Comparison of ENCODE assay signal across 13 cellular contexts in the genomic region with DNA sequence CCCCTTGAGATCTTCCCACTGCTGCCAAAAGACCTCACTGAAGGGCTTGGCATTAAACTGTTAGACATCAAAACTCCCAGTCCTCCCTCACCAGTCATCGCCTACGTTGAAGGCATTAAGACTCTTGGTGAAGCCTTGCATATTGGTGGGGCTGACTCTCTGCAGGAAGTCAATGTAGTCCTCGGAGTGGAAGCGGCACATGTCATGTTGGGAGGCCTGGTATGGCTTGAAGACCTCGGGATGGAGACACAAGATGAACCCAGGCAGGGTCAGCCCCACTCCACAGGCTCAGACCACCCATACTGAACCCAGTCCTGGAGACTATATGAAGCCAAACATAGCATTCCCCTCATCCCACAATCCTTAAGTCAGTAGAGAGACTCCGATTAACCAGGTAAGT. TPM values are rescaled to one million over a fixed set of nuclear protein-coding genes. Genes with fewer than 3 reads are reported as not detected.
DNase-seq lines count a peak whose midpoint lies in the region; ATAC-seq and TF ChIP-seq lines count a peak whose summit lies in the region.
"Had no signal": no experiment of that assay in that cellular context is flagged by ENCODE, and none has a peak within 500 bp of the region (broad histone marks: within the 10 kb centered on the region; RNA-seq: fewer than 3 reads in every experiment).

No MANE protein-coding gene starts in this region.

- H3K9me3 ChIP-seq in DOHH2 (ENCODE audit: control insufficient read depth, insufficient read depth, low read length) (no peaks in the 10 kb centered on the region), esophagus muscularis mucosa (peaks cover 0 to 3% (median 0%) of the 10 kb centered on the region in 4 donors), suprapubic skin (no peaks in the 10 kb centered on the region)
- H3K9me3 ChIP-seq: mucosa of descending colon, right atrium auricular region had no signal

- peak overlapping the region; percentile 90; the same call in 1 of the 2 replicates for H3K4me3 Mint-ChIP-seq in WTC11

- H3K36me3 ChIP-seq in ACC112 (ENCODE audit: insufficient read depth, low read length) (peaks cover 10% of the 10 kb centered on the region), DOHH2 (ENCODE audit: control insufficient read depth, low read length) (peaks cover 71% of the 10 kb centered on the region), esophagus muscularis mucosa (peaks cover 0 to 18% (median 9%) of the 10 kb centered on the region in 4 donors), suprapubic skin (peaks cover 16% of the 10 kb centered on the region)

- no peaks in the 10 kb centered on the region for H3K27me3 Mint-ChIP-seq in WTC11 (ENCODE audit: low read depth)

- peaks cover 6% of the 10 kb centered on the region for H3F3A ChIP-seq in DOHH2 (ENCODE audit: control insufficient read depth, insufficient read depth)

- peaks cover 9% of the 10 kb centered on the region for H3K36me3 Mint-ChIP-seq in WTC11

- H3K27ac Mint-ChIP-seq in WTC11: no peak overlapping the region

- H3K79me2 ChIP-seq in ACC112 (ENCODE audit: control insufficient read depth, insufficient read depth, low read length, unreplicated experiment) (peaks cover 54% of the 10 kb centered on the region), DOHH2 (ENCODE audit: control insufficient read depth, low read length) (peaks cover 75% of the 10 kb centered on the region)

- H3K4me1 Mint-ChIP-seq in WTC11: peaks cover 22% of the 10 kb centered on the region

- H3K9me3 Mint-ChIP-seq in WTC11: no peaks in the 10 kb centered on the region

- DNase-seq in WTC11 (ENCODE audit: low spot score) (no peak), esophagus muscularis mucosa (ENCODE audit: extremely low spot score) (peak; percentile 57), suprapubic skin (ENCODE audit: low spot score in 2 of 2) (no peak), SW480 (ENCODE audit: low spot score) (no peak), NCI-H748 (lab: John Stamatoyannopoulos, UW; ENCODE audit: unreplicated experiment) (no peak), omental fat pad (ENCODE audit: low spot score) (no peak)
- DNase-seq: activated effector memory CD4-positive, alpha-beta T cell treated with anti-CD3 and anti-CD28 coated beads, Interleukin-2, amount 50 U/mL, for 16 hours; C1 segment of cervical spinal cord; mucosa of descending colon; NCI-H1092 had no signal

- WGBS in esophagus muscularis mucosa: 95% methylated on average over 3 of the region's 6 CpGs
- WGBS in suprapubic skin: 91% methylated on average over 3 of the region's 6 CpGs

- peaks cover 21% of the 10 kb centered on the region; the same call in 1 of the 2 replicates for H4K20me1 ChIP-seq in DOHH2 (ENCODE audit: control insufficient read depth, insufficient read depth, low read depth, low read length)

- H2AFZ ChIP-seq in ACC112 (ENCODE audit: low read length, unreplicated experiment): no peak overlapping the region

- no peak for TF ChIP-seq POLR2A in esophagus muscularis mucosa (IDR thresholded peaks at IDR 0.05; ENCODE audit: low read depth)
- no peak for TF ChIP-seq POLR2A in suprapubic skin (IDR thresholded peaks at IDR 0.05)

- no peak for ATAC-seq in WTC11
- no peak for ATAC-seq in omental fat pad (ENCODE audit: low FRiP score)
- ATAC-seq: mucosa of descending colon had no signal

- H3K27ac ChIP-seq in ACC112 (ENCODE audit: low read depth, low read length): no peak overlapping the region
- H3K27ac ChIP-seq in DOHH2 (ENCODE audit: low read depth, low read length): no peak overlapping the region
- H3K27ac ChIP-seq in esophagus muscularis mucosa (replicated peaks in 1 of 4): no peak overlapping the region
- no peak overlapping the region for H3K27ac ChIP-seq in suprapubic skin
- H3K27ac ChIP-seq: right atrium auricular region had no signal

- H3K9me2 ChIP-seq in DOHH2 (replicated peaks; ENCODE audit: control insufficient read depth, low read length): no peaks in the 10 kb centered on the region

- no peak for TF ChIP-seq EP300 in esophagus muscularis mucosa (IDR thresholded peaks at IDR 0.05)
- TF ChIP-seq EP300 in suprapubic skin (IDR thresholded peaks at IDR 0.05): no peak

- H3K27me3 ChIP-seq in ACC112 (ENCODE audit: insufficient read depth, low read length): no peaks in the 10 kb centered on the region
- no peaks in the 10 kb centered on the region for H3K27me3 ChIP-seq in DOHH2 (ENCODE audit: control insufficient read depth, low read length)
- H3K27me3 ChIP-seq in esophagus muscularis mucosa: peaks cover 0 to 9% (median 0%) of the 10 kb centered on the region in 4 donors
- no peaks in the 10 kb centered on the region for H3K27me3 ChIP-seq in suprapubic skin
- H3K27me3 ChIP-seq: right atrium auricular region had no signal

- POLR2A ChIA-PET in WTC11 (lab: Charles Lee): no interaction called here

- H3K4me1 ChIP-seq in ACC112 (ENCODE audit: control insufficient read depth, insufficient read depth, low read length, unreplicated experiment): peaks cover 21% of the 10 kb centered on the region
- peaks cover 36% of the 10 kb centered on the region for H3K4me1 ChIP-seq in DOHH2 (ENCODE audit: control insufficient read depth, low read length)
- H3K4me1 ChIP-seq in esophagus muscularis mucosa: peaks cover 28 to 57% (median 39%) of the 10 kb centered on the region in 4 donors
- peaks cover 45% of the 10 kb centered on the region for H3K4me1 ChIP-seq in suprapubic skin

- TF ChIP-seq CTCF in DOHH2 (IDR thresholded peaks at IDR 0.05; ENCODE audit: low read depth, low read length, poor library complexity, severe bottlenecking): no peak
- no peak for TF ChIP-seq CTCF in WTC11 (IDR thresholded peaks at IDR 0.05)
- no peak for TF ChIP-seq CTCF in esophagus muscularis mucosa (IDR thresholded peaks at IDR 0.05)
- no peak for TF ChIP-seq CTCF in suprapubic skin (IDR thresholded peaks at IDR 0.05)
- no peak for TF ChIP-seq CTCF in omental fat pad (IDR thresholded peaks at IDR 0.05)

- H3K4me2 ChIP-seq in DOHH2 (ENCODE audit: low read length): peak overlapping the region; percentile 74

- CTCF ChIA-PET in WTC11 (lab: Charles Lee): interaction anchor here (1.2 to 3.9 kb wide), 2 partner anchors 9 to 15 kb away, joined by 3 to 106 read pairs; a partner anchor contains a TSS

- intact Hi-C loops in esophagus muscularis mucosa (cut with DNase I): no loop called here

- peak overlapping the region; percentile 78; the same call in 1 of the 2 replicates for H3K4me3 ChIP-seq in ACC112 (ENCODE audit: low read depth, low read length)
- H3K4me3 ChIP-seq in DOHH2 (ENCODE audit: low read length): 0 out of 2 replicates have a peak overlapping the region, but pooled peaks have one; percentile 23
- no peak overlapping the region for H3K4me3 ChIP-seq in esophagus muscularis mucosa
- no peak overlapping the region for H3K4me3 ChIP-seq in suprapubic skin
- H3K4me3 ChIP-seq: mucosa of descending colon, right atrium auricular region had no signal

TF ChIP-seq in WTC11, 78 proteins besides CTCF, POLR2A, EP300 and RAD21 (continues in another document):
- TF ChIP-seq, protein P1, sequence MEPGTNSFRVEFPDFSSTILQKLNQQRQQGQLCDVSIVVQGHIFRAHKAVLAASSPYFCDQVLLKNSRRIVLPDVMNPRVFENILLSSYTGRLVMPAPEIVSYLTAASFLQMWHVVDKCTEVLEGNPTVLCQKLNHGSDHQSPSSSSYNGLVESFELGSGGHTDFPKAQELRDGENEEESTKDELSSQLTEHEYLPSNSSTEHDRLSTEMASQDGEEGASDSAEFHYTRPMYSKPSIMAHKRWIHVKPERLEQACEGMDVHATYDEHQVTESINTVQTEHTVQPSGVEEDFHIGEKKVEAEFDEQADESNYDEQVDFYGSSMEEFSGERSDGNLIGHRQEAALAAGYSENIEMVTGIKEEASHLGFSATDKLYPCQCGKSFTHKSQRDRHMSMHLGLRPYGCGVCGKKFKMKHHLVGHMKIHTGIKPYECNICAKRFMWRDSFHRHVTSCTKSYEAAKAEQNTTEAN (CRISPR knock-in tag; IDR thresholded peaks at IDR 0.05): no peak
- TF ChIP-seq, protein P2, sequence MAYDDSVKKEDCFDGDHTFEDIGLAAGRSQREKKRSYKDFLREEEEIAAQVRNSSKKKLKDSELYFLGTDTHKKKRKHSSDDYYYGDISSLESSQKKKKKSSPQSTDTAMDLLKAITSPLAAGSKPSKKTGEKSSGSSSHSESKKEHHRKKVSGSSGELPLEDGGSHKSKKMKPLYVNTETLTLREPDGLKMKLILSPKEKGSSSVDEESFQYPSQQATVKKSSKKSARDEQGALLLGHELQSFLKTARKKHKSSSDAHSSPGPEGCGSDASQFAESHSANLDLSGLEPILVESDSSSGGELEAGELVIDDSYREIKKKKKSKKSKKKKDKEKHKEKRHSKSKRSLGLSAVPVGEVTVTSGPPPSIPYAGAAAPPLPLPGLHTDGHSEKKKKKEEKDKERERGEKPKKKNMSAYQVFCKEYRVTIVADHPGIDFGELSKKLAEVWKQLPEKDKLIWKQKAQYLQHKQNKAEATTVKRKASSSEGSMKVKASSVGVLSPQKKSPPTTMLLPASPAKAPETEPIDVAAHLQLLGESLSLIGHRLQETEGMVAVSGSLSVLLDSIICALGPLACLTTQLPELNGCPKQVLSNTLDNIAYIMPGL (CRISPR knock-in tag; IDR thresholded peaks at IDR 0.05): no peak
- no peak for TF ChIP-seq ZNF396 (CRISPR knock-in tag; IDR thresholded peaks at IDR 0.05; ENCODE audit: borderline replicate concordance)
- no peak for TF ChIP-seq FOXP1 (CRISPR knock-in tag; IDR thresholded peaks at IDR 0.05; ENCODE audit: borderline replicate concordance)

RNA-seq across cellular contexts. Expression of a gene that starts 1.9 kb away (rescaled TPM):
- total RNA-seq in WTC11 (2021): 84.7 to 96.2 TPM (median 94.5 TPM) in 3 replicates
- total RNA-seq in esophagus muscularis mucosa: 10 to 100 TPM; 30.3 to 54.4 (median 44.3) TPM
- total RNA-seq in suprapubic skin: 10 to 100 TPM; 50.0 to 79.2 (median 59.4) TPM
- total RNA-seq in omental fat pad: 10 to 100 TPM; 31.5 to 50.6 (median 38.5) TPM

RNA-seq across cellular contexts. Expression of a gene that starts 2.1 kb away (rescaled TPM):
- total RNA-seq in WTC11 (2021) (19.3 to 23.8 TPM (median 21.4 TPM) in 3 replicates), esophagus muscularis mucosa (1 to 10 TPM; 1.2 to 5.1 (median 2.6) TPM), suprapubic skin (1 to 10 TPM; 2.9 to 9.0 (median 5.7) TPM), omental fat pad (1 to 10 TPM; 1.0 to 4.3 (median 2.9) TPM)

RNA-seq across cellular contexts. Expression of a gene that starts 15.9 kb away (rescaled TPM):
- total RNA-seq in WTC11 (2021) (90.9 to 109 TPM (median 96.0 TPM) in 3 replicates), esophagus muscularis mucosa (10 to 100 TPM; 34.1 to 53.0 (median 45.9) TPM), suprapubic skin (100 to 1,000 TPM in 1 of 4 donors, 10 to 100 TPM in 3; 83.0 to 115 (median 95.1) TPM), omental fat pad (10 to 100 TPM; 35.5 to 93.2 (median 47.9) TPM)

RNA-seq across cellular contexts. Expression of a gene that starts 16.5 kb away (rescaled TPM):
- total RNA-seq in WTC11 (2021) (43.6 to 50.3 TPM (median 44.8 TPM) in 3 replicates), esophagus muscularis mucosa (10 to 100 TPM; 10.4 to 21.8 (median 12.9) TPM), suprapubic skin (100 to 1,000 TPM in 2 of 4 donors, 10 to 100 TPM in 2; 40.1 to 117 (median 77.1) TPM), omental fat pad (10 to 100 TPM; 11.2 to 19.7 (median 15.5) TPM)

RNA-seq across cellular contexts. Expression of a gene that starts 47.3 kb away (rescaled TPM):
- total RNA-seq in WTC11 (2021) (51.2 to 60.4 TPM (median 53.4 TPM) in 3 replicates), esophagus muscularis mucosa (1 to 10 TPM; 4.1 to 9.2 (median 7.6) TPM), suprapubic skin (1 to 10 TPM; 1.5 to 7.4 (median 4.3) TPM), omental fat pad (10 to 100 TPM in 1 of 4 donors, 1 to 10 TPM in 3; 2.6 to 36.1 (median 9.1) TPM)

Comparison
In these comparisons a context has a peak if more than half of its experiments do, and no peak if none do; other contexts are left out.
1. H3K4me3 ChIP-seq: peak in ACC112 (single experiment) and DOHH2 (single experiment); none in esophagus muscularis mucosa (0 of 4) and suprapubic skin (single experiment).